11 cellular contexts compared by ENCODE assay signal in genomic region chr18:79572848-79573451, GRCh38.
"Had no signal": no experiment of that assay in that cellular context is flagged by ENCODE, and none has a peak within 500 bp of the region (broad histone marks: within the 10 kb centered on the region; RNA-seq: fewer than 3 reads in every experiment).

No MANE protein-coding gene starts in this region.

- H3K27ac ChIP-seq: skin epidermis, vagina had no signal

- H3K36me3 ChIP-seq: vagina had no signal

- DNase-seq: activated CD4-positive, alpha-beta T cell treated with anti-CD3 and anti-CD28 coated beads, Interleukin-2, amount 50 U/mL, for 1 hour; activated gamma-delta T cell treated with Interleukin-2 at 50 U/mL for 16 hours; activated T-cell treated with anti-CD3 and anti-CD28 coated beads, Interleukin-2, amount 50 U/mL, for 4 hours; effector CD4-positive, alpha-beta T cell; kidney glomerular epithelial cell; naive thymus-derived CD4-positive, alpha-beta T cell; nucleus accumbens had no signal

- ATAC-seq: activated T-cell treated with anti-CD3 and anti-CD28 coated beads, Interleukin-2, amount 50 U/mL, for 4 hours; naive thymus-derived CD4-positive, alpha-beta T cell; WTC11 had no signal

- H3K27ac Mint-ChIP-seq: naive thymus-derived CD4-positive, alpha-beta T cell; T-helper 1 cell treated with Interleukin-12 subunit alpha and Interleukin-12 subunit beta and Interleukin-4 antibody, amounts not matched to agents 30 μg/mL and 1 μg/mL, for 36 hours; WTC11 had no signal

- H3K27me3 Mint-ChIP-seq: naive thymus-derived CD4-positive, alpha-beta T cell had no signal

- H3K4me3 Mint-ChIP-seq: activated T-cell treated with anti-CD3 and anti-CD28 coated beads, Interleukin-2, amount 50 U/mL, for 4 hours; naive thymus-derived CD4-positive, alpha-beta T cell; T-helper 1 cell treated with Interleukin-12 subunit alpha and Interleukin-12 subunit beta and Interleukin-4 antibody, amounts not matched to agents 30 μg/mL and 1 μg/mL, for 36 hours; WTC11 had no signal

- H3K27me3 ChIP-seq: vagina had no signal

- H3K4me3 ChIP-seq: skin epidermis, vagina had no signal

- H3K9me3 ChIP-seq: vagina had no signal
